In the genomic region with DNA sequence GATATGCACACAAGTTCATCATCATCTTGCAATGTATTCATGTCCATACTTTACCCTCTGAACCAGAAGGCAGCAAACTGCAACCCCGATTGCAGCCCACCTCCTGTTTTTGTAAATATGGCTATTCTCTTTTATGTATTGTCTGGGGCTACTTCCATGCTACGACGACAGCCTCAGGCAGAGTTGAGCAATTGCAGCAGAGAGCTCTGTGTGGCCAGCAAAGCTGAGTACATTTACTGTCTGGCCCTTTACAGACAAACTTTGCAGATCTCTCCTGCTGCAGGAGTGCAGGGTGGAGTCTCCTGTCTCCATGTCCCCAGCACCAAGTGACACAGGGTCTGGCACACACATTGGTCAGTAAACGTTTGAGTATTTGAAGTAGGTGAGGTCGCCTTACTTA, we compare ENCODE assay signal across 10 cellular contexts. TPM values are rescaled to one million over a fixed set of nuclear protein-coding genes. Genes with fewer than 3 reads are reported as not detected.
DNase-seq lines count a peak whose midpoint lies in the region; ATAC-seq lines count a peak whose summit lies in the region.
"Had no signal": no experiment of that assay in that cellular context is flagged by ENCODE, and none has a peak within 500 bp of the region (broad histone marks: within the 10 kb centered on the region; RNA-seq: fewer than 3 reads in every experiment).

No MANE protein-coding gene starts in this region.

- H3K4me1 ChIP-seq in iPS-15b (ENCODE audit: control insufficient read depth, insufficient read depth, low read length) (peaks cover 54% of the 10 kb centered on the region), stomach smooth muscle (ENCODE audit: control insufficient read depth, insufficient read depth, low read length) (peaks cover 69% of the 10 kb centered on the region)

- H3K4me3 ChIP-seq in iPS-15b (ENCODE audit: low read depth, low read length) (peak overlapping the region; percentile 8), stomach smooth muscle (ENCODE audit: low read length in 2 of 2) (peak overlapping the region; percentile 23 to 49)

- no peaks in the 10 kb centered on the region for H3K27me3 Mint-ChIP-seq in activated CD4-positive, alpha-beta T cell treated with anti-CD3 and anti-CD28 coated beads, Interleukin-2, amount 10 ng/mL, durations not matched to agents 24 days and 14 days
- no peaks in the 10 kb centered on the region for H3K27me3 Mint-ChIP-seq in activated T-helper 2 cell treated with anti-CD3 and anti-CD28 coated beads, Interferon-gamma antibody, Interleukin-2, Interleukin-4, amounts not matched to agents 10 μg/mL and 5 μg/mL and 100 μg/mL, durations not matched to agents 14 hours and 24 hours and 36 hours (ENCODE audit: low read depth)
- H3K27me3 Mint-ChIP-seq: dendritic cell treated with granulocyte-macrophage colony-stimulating factor and Interleukin-4, amounts not matched to agents 40 ng/mL and 50 ng/mL, for 4 days had no signal

- H3K9me3 Mint-ChIP-seq in activated CD4-positive, alpha-beta T cell treated with anti-CD3 and anti-CD28 coated beads, Interleukin-2, amount 10 ng/mL, durations not matched to agents 24 days and 14 days, result no peaks in the 10 kb centered on the region
- no peaks in the 10 kb centered on the region for H3K9me3 Mint-ChIP-seq in activated T-helper 2 cell treated with anti-CD3 and anti-CD28 coated beads, Interferon-gamma antibody, Interleukin-2, Interleukin-4, amounts not matched to agents 10 μg/mL and 5 μg/mL and 100 μg/mL, durations not matched to agents 14 hours and 24 hours and 36 hours
- H3K9me3 Mint-ChIP-seq: dendritic cell treated with granulocyte-macrophage colony-stimulating factor and Interleukin-4, amounts not matched to agents 40 ng/mL and 50 ng/mL, for 4 days had no signal

- peak; percentile 61 for DNase-seq in activated CD4-positive, alpha-beta T cell treated with anti-CD3 and anti-CD28 coated beads, Interleukin-2, amount 10 ng/mL, durations not matched to agents 24 days and 14 days
- DNase-seq in activated CD4-positive, alpha-beta T cell treated with anti-CD3 and anti-CD28 coated beads for 1 hour, result no peak
- DNase-seq in activated T-helper 2 cell treated with anti-CD3 and anti-CD28 coated beads, Interferon-gamma antibody, Interleukin-2, Interleukin-4, amounts not matched to agents 10 μg/mL and 5 μg/mL and 100 μg/mL, durations not matched to agents 14 hours and 24 hours and 36 hours (ENCODE audit: low spot score), result no peak
- no peak for DNase-seq in kidney tubule cell (ENCODE audit: low spot score)
- DNase-seq: DMS153 had no signal

- H3K27ac ChIP-seq in stomach smooth muscle (ENCODE audit: low read length), result peak overlapping the region; percentile 31

- H3K9ac ChIP-seq in iPS-15b (ENCODE audit: low read depth, low read length) (no peak overlapping the region), stomach smooth muscle (ENCODE audit: low read length in 2 of 2) (peak overlapping the region in 1 of 2 donors; percentile 29)

- intact Hi-C loops in activated CD4-positive, alpha-beta T cell treated with anti-CD3 and anti-CD28 coated beads, Interleukin-2, amount 10 ng/mL, durations not matched to agents 24 days and 14 days (cut with micrococcal nuclease), result loop anchor here (2.0 kb wide), 1 partner anchor 14 kb away; no protein-coding TSS in a partner anchor
- intact Hi-C loops in activated T-helper 2 cell treated with anti-CD3 and anti-CD28 coated beads, Interferon-gamma antibody, Interleukin-2, Interleukin-4, amounts not matched to agents 10 μg/mL and 5 μg/mL and 100 μg/mL, durations not matched to agents 14 hours and 24 hours and 36 hours (cut with micrococcal nuclease), result no loop called here

- no peak overlapping the region for H3K27ac Mint-ChIP-seq in activated CD4-positive, alpha-beta T cell treated with anti-CD3 and anti-CD28 coated beads, Interleukin-2, amount 10 ng/mL, durations not matched to agents 24 days and 14 days
- peak overlapping the region; percentile 56 for H3K27ac Mint-ChIP-seq in activated T-helper 2 cell treated with anti-CD3 and anti-CD28 coated beads, Interferon-gamma antibody, Interleukin-2, Interleukin-4, amounts not matched to agents 10 μg/mL and 5 μg/mL and 100 μg/mL, durations not matched to agents 14 hours and 24 hours and 36 hours
- H3K27ac Mint-ChIP-seq: dendritic cell treated with granulocyte-macrophage colony-stimulating factor and Interleukin-4, amounts not matched to agents 40 ng/mL and 50 ng/mL, for 4 days had no signal

- H3K36me3 ChIP-seq in iPS-15b (ENCODE audit: control insufficient read depth, insufficient read depth, low read length) (peaks cover 14% of the 10 kb centered on the region), stomach smooth muscle (ENCODE audit: control insufficient read depth in 2 of 2, insufficient read depth in 2 of 2, low read length in 2 of 2) (no peaks in the 10 kb centered on the region)

- H3K9me3 ChIP-seq in iPS-15b (ENCODE audit: control insufficient read depth, insufficient read depth, low read length), result no peaks in the 10 kb centered on the region
- H3K9me3 ChIP-seq in stomach smooth muscle (ENCODE audit: control insufficient read depth in 2 of 2, low read length in 2 of 2), result no peaks in the 10 kb centered on the region

- no peaks in the 10 kb centered on the region for H3K27me3 ChIP-seq in iPS-15b (ENCODE audit: control insufficient read depth, insufficient read depth, low read length)
- no peaks in the 10 kb centered on the region for H3K27me3 ChIP-seq in stomach smooth muscle (ENCODE audit: control insufficient read depth in 1 of 2, insufficient read depth in 2 of 2, low read length in 2 of 2)

- no peak overlapping the region for H3K4me3 Mint-ChIP-seq in activated CD4-positive, alpha-beta T cell treated with anti-CD3 and anti-CD28 coated beads, Interleukin-2, amount 10 ng/mL, durations not matched to agents 24 days and 14 days
- H3K4me3 Mint-ChIP-seq in activated T-helper 2 cell treated with anti-CD3 and anti-CD28 coated beads, Interferon-gamma antibody, Interleukin-2, Interleukin-4, amounts not matched to agents 10 μg/mL and 5 μg/mL and 100 μg/mL, durations not matched to agents 14 hours and 24 hours and 36 hours (ENCODE audit: low read depth), result no peak overlapping the region
- H3K4me3 Mint-ChIP-seq: dendritic cell treated with granulocyte-macrophage colony-stimulating factor and Interleukin-4, amounts not matched to agents 40 ng/mL and 50 ng/mL, for 4 days had no signal

- peaks cover 21% of the 10 kb centered on the region for H3K36me3 Mint-ChIP-seq in activated CD4-positive, alpha-beta T cell treated with anti-CD3 and anti-CD28 coated beads, Interleukin-2, amount 10 ng/mL, durations not matched to agents 24 days and 14 days (ENCODE audit: low read depth)
- H3K36me3 Mint-ChIP-seq in activated T-helper 2 cell treated with anti-CD3 and anti-CD28 coated beads, Interferon-gamma antibody, Interleukin-2, Interleukin-4, amounts not matched to agents 10 μg/mL and 5 μg/mL and 100 μg/mL, durations not matched to agents 14 hours and 24 hours and 36 hours (ENCODE audit: low read depth), result peaks cover 55% of the 10 kb centered on the region

- H3K4me1 Mint-ChIP-seq in activated CD4-positive, alpha-beta T cell treated with anti-CD3 and anti-CD28 coated beads, Interleukin-2, amount 10 ng/mL, durations not matched to agents 24 days and 14 days, result peaks cover 64% of the 10 kb centered on the region
- H3K4me1 Mint-ChIP-seq in activated T-helper 2 cell treated with anti-CD3 and anti-CD28 coated beads, Interferon-gamma antibody, Interleukin-2, Interleukin-4, amounts not matched to agents 10 μg/mL and 5 μg/mL and 100 μg/mL, durations not matched to agents 14 hours and 24 hours and 36 hours (ENCODE audit: low read depth), result peaks cover 70% of the 10 kb centered on the region

- ATAC-seq in HG02678 (IDR thresholded peaks at IDR 0.05; ENCODE audit: unreplicated experiment) (no peak), GM21528 (IDR thresholded peaks at IDR 0.05; ENCODE audit: low FRiP score, unreplicated experiment) (no peak)

RNA-seq across cellular contexts. Expression of gene PRRC2B, which starts 27.0 kb away (rescaled TPM):
- total RNA-seq in activated CD4-positive, alpha-beta T cell treated with anti-CD3 and anti-CD28 coated beads, Interleukin-2, amount 10 ng/mL, durations not matched to agents 24 days and 14 days, result 114 and 128 TPM in 2 replicates
- 150 and 174 TPM in 2 replicates for total RNA-seq in activated T-helper 2 cell treated with anti-CD3 and anti-CD28 coated beads, Interferon-gamma antibody, Interleukin-2, Interleukin-4, amounts not matched to agents 10 μg/mL and 5 μg/mL and 100 μg/mL, durations not matched to agents 14 hours and 24 hours and 36 hours
